In the genomic region with DNA sequence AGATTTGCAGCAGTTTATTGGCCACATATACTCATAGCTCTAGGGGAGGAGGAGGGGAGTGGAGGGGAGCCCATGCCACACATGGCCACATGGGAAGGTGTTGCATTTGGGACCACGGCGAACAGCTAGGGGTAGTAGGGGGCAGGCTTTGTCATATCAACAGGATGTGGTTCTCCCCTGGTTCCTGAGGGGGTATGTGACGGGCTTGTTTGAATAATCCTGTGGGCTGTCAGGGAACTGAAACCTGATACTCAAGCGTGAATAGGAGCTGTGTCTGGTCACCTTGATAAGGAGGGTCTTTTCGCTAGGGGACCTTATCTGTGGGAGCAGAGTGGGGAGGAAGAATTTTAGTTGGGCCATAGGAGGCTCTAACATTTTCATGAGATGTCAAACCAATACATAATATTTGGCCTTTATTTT, we compare ENCODE assay signal across 12 cellular contexts.
DNase-seq lines count a peak whose midpoint lies in the region; ATAC-seq and TF ChIP-seq lines count a peak whose summit lies in the region.
"Had no signal": no experiment of that assay in that cellular context is flagged by ENCODE, and none has a peak within 500 bp of the region (broad histone marks: within the 10 kb centered on the region; RNA-seq: fewer than 3 reads in every experiment).

No MANE protein-coding gene starts in this region.

- H3K4me1 Mint-ChIP-seq in activated naive CD8-positive, alpha-beta T cell treated with anti-CD3 and anti-CD28 coated beads, Interleukin-2, amount 10 ng/mL, durations not matched to agents 7 days and 5 days = peaks cover 12% of the 10 kb centered on the region

- H3K4me1 ChIP-seq in neuronal stem cell (ENCODE audit: control insufficient read depth in 2 of 2, insufficient read depth in 1 of 2, low read depth in 1 of 2, low read length in 2 of 2) (peaks cover 0 to 3% of the 10 kb centered on the region in 2 donors), uterus (no peaks in the 10 kb centered on the region)
- H3K4me1 ChIP-seq: left lung had no signal

- H3K9me3 Mint-ChIP-seq in activated naive CD8-positive, alpha-beta T cell treated with anti-CD3 and anti-CD28 coated beads, Interleukin-2, amount 10 ng/mL, durations not matched to agents 7 days and 5 days = no peaks in the 10 kb centered on the region
- H3K9me3 Mint-ChIP-seq: activated CD4-positive, alpha-beta memory T cell treated with anti-CD3 and anti-CD28 coated beads for 36 hours; CD8-positive, alpha-beta T cell had no signal

- H3K9ac ChIP-seq in neuronal stem cell (ENCODE audit: low read depth, low read length, poor library complexity) = no peak overlapping the region

- no peak overlapping the region for H3K18ac ChIP-seq in neuronal stem cell (ENCODE audit: low read length)

- no peaks in the 10 kb centered on the region for H3K79me1 ChIP-seq in neuronal stem cell (ENCODE audit: low read depth, low read length)

- H3K4ac ChIP-seq in neuronal stem cell (ENCODE audit: low read length) = no peak overlapping the region

- TF ChIP-seq CTCF in RWPE1 (conservative IDR thresholded peaks at IDR 0.05; ENCODE audit: low read depth) (no peak), uterus (IDR thresholded peaks at IDR 0.05) (no peak)

- intact Hi-C loops in uterus (cut with DNase I; ENCODE audit: low total_unique reads) = no loop called here

- ATAC-seq in GM21515 (IDR thresholded peaks at IDR 0.05; ENCODE audit: unreplicated experiment) (peak; percentile 73), HG03378 (IDR thresholded peaks at IDR 0.05; ENCODE audit: unreplicated experiment) (peak; percentile 86)
- ATAC-seq in activated naive CD8-positive, alpha-beta T cell treated with anti-CD3 and anti-CD28 coated beads, Interleukin-2, amount 10 ng/mL, durations not matched to agents 7 days and 5 days (ENCODE audit: low read depth) = peak; percentile 79
- ATAC-seq: CD8-positive, alpha-beta T cell; left lung had no signal

- no peak overlapping the region for H2AK5ac ChIP-seq in neuronal stem cell (ENCODE audit: low read depth, low read length)

- H3K4me2 ChIP-seq in neuronal stem cell (ENCODE audit: insufficient read depth, low read length, poor library complexity, severe bottlenecking) = no peak overlapping the region

- H2BK120ac ChIP-seq in neuronal stem cell (ENCODE audit: low read depth, low read length) = no peak overlapping the region

- no peak overlapping the region for H2BK12ac ChIP-seq in neuronal stem cell (ENCODE audit: low read length)

- H3K36me3 Mint-ChIP-seq in activated naive CD8-positive, alpha-beta T cell treated with anti-CD3 and anti-CD28 coated beads, Interleukin-2, amount 10 ng/mL, durations not matched to agents 7 days and 5 days = no peaks in the 10 kb centered on the region
- H3K36me3 Mint-ChIP-seq: activated CD4-positive, alpha-beta memory T cell treated with anti-CD3 and anti-CD28 coated beads for 36 hours; CD8-positive, alpha-beta T cell had no signal

- CTCF ChIA-PET in RWPE1 (lab: Yijun Ruan, JAX) = no interaction called here

- DNase-seq in GDM1 (lab: John Stamatoyannopoulos, UW) = peak; percentile 3
- DNase-seq in activated naive CD8-positive, alpha-beta T cell treated with anti-CD3 and anti-CD28 coated beads, Interleukin-2, amount 10 ng/mL, durations not matched to agents 7 days and 5 days = no peak
- DNase-seq in neuronal stem cell (ENCODE audit: low spot score) = no peak
- no peak for DNase-seq in RWPE1 (ENCODE audit: low spot score)
- no peak for DNase-seq in uterus
- no peak for DNase-seq in DMS53 treated with DMSO at 0.1 percent for 48 hours (lab: John Stamatoyannopoulos, UW; ENCODE audit: unreplicated experiment)
- DNase-seq: activated CD4-positive, alpha-beta memory T cell treated with anti-CD3 and anti-CD28 coated beads for 36 hours; CD8-positive, alpha-beta T cell; stimulated activated CD4-positive, alpha-beta T cell treated with anti-CD3 and anti-CD28 coated beads, Interleukin-12 subunit alpha, Interleukin-12 subunit beta, amount 100 ng/mL, for 4 hours had no signal

- H2BK15ac ChIP-seq in neuronal stem cell (ENCODE audit: low read length) = no peak overlapping the region

- H3K27me3 ChIP-seq in neuronal stem cell (ENCODE audit: control insufficient read depth in 3 of 3, insufficient read depth in 3 of 3, low read depth in 1 of 3, low read length in 3 of 3) (no peaks in the 10 kb centered on the region), uterus (no peaks in the 10 kb centered on the region)
- H3K27me3 ChIP-seq: left lung had no signal

- no peak for TF ChIP-seq POLR2A in uterus (IDR thresholded peaks at IDR 0.05)

- H4K91ac ChIP-seq in neuronal stem cell (ENCODE audit: low read depth, low read length, poor library complexity) = no peak overlapping the region

- no peak overlapping the region for H4K8ac ChIP-seq in neuronal stem cell (ENCODE audit: low read depth, low read length)

- no peak overlapping the region for H3K4me3 ChIP-seq in neuronal stem cell (ENCODE audit: low read length in 2 of 2)
- H3K4me3 ChIP-seq in uterus = no peak overlapping the region
- H3K4me3 ChIP-seq: left lung had no signal

- no peak overlapping the region for H3K23ac ChIP-seq in neuronal stem cell (ENCODE audit: low read depth, low read length, poor library complexity)

- no peaks in the 10 kb centered on the region for H3K27me3 Mint-ChIP-seq in activated naive CD8-positive, alpha-beta T cell treated with anti-CD3 and anti-CD28 coated beads, Interleukin-2, amount 10 ng/mL, durations not matched to agents 7 days and 5 days

- H3K9me3 ChIP-seq in neuronal stem cell (replicated peaks in 1 of 2; ENCODE audit: control insufficient read depth in 2 of 2, insufficient read depth in 1 of 2, low read depth in 1 of 2, low read length in 2 of 2) (no peaks in the 10 kb centered on the region), uterus (no peaks in the 10 kb centered on the region)
- H3K9me3 ChIP-seq: left lung had no signal

- no peak overlapping the region for H2BK5ac ChIP-seq in neuronal stem cell (ENCODE audit: low read length)

- H2AFZ ChIP-seq in neuronal stem cell (ENCODE audit: low read length) = no peak overlapping the region

- H3K36me3 ChIP-seq in neuronal stem cell (replicated peaks in 1 of 2; ENCODE audit: control insufficient read depth in 2 of 2, insufficient read depth in 2 of 2, low read length in 2 of 2) (no peaks in the 10 kb centered on the region), uterus (no peaks in the 10 kb centered on the region)
- H3K36me3 ChIP-seq: left lung had no signal

- H3K14ac ChIP-seq in neuronal stem cell (ENCODE audit: low read length) = no peak overlapping the region

- POLR2A ChIA-PET in activated naive CD8-positive, alpha-beta T cell treated with anti-CD3 and anti-CD28 coated beads, Interleukin-2, amount 10 ng/mL, durations not matched to agents 7 days and 5 days (lab: Charles Lee) = no interaction called here
- POLR2A ChIA-PET in RWPE1 (lab: Yijun Ruan, JAX; ENCODE audit: low non-redundant PET) = no interaction called here

- WGBS in neuronal stem cell (ENCODE audit: extremely low coverage in 2 of 2, insufficient read length in 2 of 2, insufficient replicate concordance in 1 of 2), 2 donors = no CpG with 5 or more reads among the region's 5 CpGs

- peak overlapping the region; percentile 0 for H3K4me3 Mint-ChIP-seq in activated naive CD8-positive, alpha-beta T cell treated with anti-CD3 and anti-CD28 coated beads, Interleukin-2, amount 10 ng/mL, durations not matched to agents 7 days and 5 days
- H3K4me3 Mint-ChIP-seq: activated CD4-positive, alpha-beta memory T cell treated with anti-CD3 and anti-CD28 coated beads for 36 hours; CD8-positive, alpha-beta T cell had no signal

- H3K27ac ChIP-seq in neuronal stem cell (replicated peaks; ENCODE audit: low read length) (no peak overlapping the region), RWPE1 (no peak overlapping the region), uterus (peak overlapping the region in 1 of 2 donors; percentile 16)
- H3K27ac ChIP-seq: left lung had no signal

- no peak overlapping the region for H3K27ac Mint-ChIP-seq in activated naive CD8-positive, alpha-beta T cell treated with anti-CD3 and anti-CD28 coated beads, Interleukin-2, amount 10 ng/mL, durations not matched to agents 7 days and 5 days
- H3K27ac Mint-ChIP-seq: activated CD4-positive, alpha-beta memory T cell treated with anti-CD3 and anti-CD28 coated beads for 36 hours; CD8-positive, alpha-beta T cell had no signal
